Comparison of ENCODE assay signal across 9 cellular contexts in genomic region chr3:109081746-109082510, GRCh38. TPM values are rescaled to one million over a fixed set of nuclear protein-coding genes. Genes with fewer than 3 reads are reported as not detected.
DNase-seq lines count a peak whose midpoint lies in the region; ATAC-seq and TF ChIP-seq lines count a peak whose summit lies in the region.
"Had no signal": no experiment of that assay in that cellular context is flagged by ENCODE, and none has a peak within 500 bp of the region (broad histone marks: within the 10 kb centered on the region; RNA-seq: fewer than 3 reads in every experiment).

No MANE protein-coding gene starts in this region.

- intact Hi-C loops in HCT116 (cut with micrococcal nuclease), result loop anchor here (1.0 to 5.0 kb wide), 4 partner anchors 59 to 595 kb away; no protein-coding TSS in a partner anchor
- intact Hi-C loops in vagina (cut with DNase I), result no loop called here

- no TSS peak for BruUV-seq in HCT116 (replicated peaks; lab: Mats Ljungman, UMichigan)

- POLR2A ChIA-PET in HCT116 (lab: Charles Lee), result no interaction called here

- H3K36me3 Mint-ChIP-seq in activated naive CD4-positive, alpha-beta T cell treated with anti-CD3 and anti-CD28 coated beads, Interleukin-2, amount 10 ng/mL, durations not matched to agents 7 days and 5 days, result no peaks in the 10 kb centered on the region

- H2AFZ ChIP-seq in HCT116 (ENCODE audit: low read depth, low read length, poor library complexity, severe bottlenecking), result peak overlapping the region; percentile 95

- peaks cover 10% of the 10 kb centered on the region for H3K27me3 Mint-ChIP-seq in activated naive CD4-positive, alpha-beta T cell treated with anti-CD3 and anti-CD28 coated beads, Interleukin-2, amount 10 ng/mL, durations not matched to agents 7 days and 5 days

- H3K9me3 Mint-ChIP-seq in activated naive CD4-positive, alpha-beta T cell treated with anti-CD3 and anti-CD28 coated beads, Interleukin-2, amount 10 ng/mL, durations not matched to agents 7 days and 5 days, result peaks cover 2% of the 10 kb centered on the region

- CTCF ChIA-PET in HCT116 (lab: Charles Lee), result interaction anchor here (0.6 to 3.6 kb wide), 11 partner anchors 9 to 167 kb away, joined by 3 to 36 read pairs (median 4); no protein-coding TSS in a partner anchor
- CTCF ChIA-PET in activated naive CD4-positive, alpha-beta T cell treated with anti-CD3 and anti-CD28 coated beads, Interleukin-2, amount 10 ng/mL, durations not matched to agents 7 days and 5 days (lab: Charles Lee), result interaction anchor here (0.9 to 2.6 kb wide), 9 partner anchors 10 to 185 kb away, joined by 3 to 30 read pairs (median 4); no protein-coding TSS in a partner anchor

- H3K9me3 ChIP-seq in HCT116 (ENCODE audit: control insufficient read depth in 1 of 2, insufficient read depth in 1 of 2, low read depth in 1 of 2, low read length in 2 of 2), result no peaks in the 10 kb centered on the region
- H3K9me3 ChIP-seq in upper lobe of left lung, result no peaks in the 10 kb centered on the region
- H3K9me3 ChIP-seq in vagina, result no peaks in the 10 kb centered on the region

- no peaks in the 10 kb centered on the region for H3K79me2 ChIP-seq in HCT116 (ENCODE audit: insufficient read depth, low read length)

- H3K36me3 ChIP-seq in HCT116 (ENCODE audit: control insufficient read depth in 1 of 2, insufficient read depth in 2 of 2, low read length in 2 of 2) (no peaks in the 10 kb centered on the region), upper lobe of left lung (no peaks in the 10 kb centered on the region), vagina (no peaks in the 10 kb centered on the region)

- H3K9me2 ChIP-seq in HCT116 (ENCODE audit: insufficient read depth), result no peaks in the 10 kb centered on the region

- TF ChIP-seq CTCF in C4-2B (conservative IDR thresholded peaks at IDR 0.05) (peak; percentile 88), GM12865 (IDR thresholded peaks at IDR 0.05; ENCODE audit: insufficient read depth, low read depth, low read length, missing control alignments) (peak; percentile 80), HCT116 (IDR thresholded peaks at IDR 0.05 in 2 of 3, conservative IDR thresholded peaks at IDR 0.05 in 1 of 3; ENCODE audit: borderline replicate concordance in 1 of 3, insufficient read depth in 1 of 3, low read depth in 2 of 3, low read length in 2 of 3) (peak; percentile 59 to 90 (median 77); a peak in 5 of 6 replicates), upper lobe of left lung (IDR thresholded peaks at IDR 0.05) (peak in 4 of 6 experiments; percentile 18 to 37 (median 27)), vagina (IDR thresholded peaks at IDR 0.05) (no peak)

- TF ChIP-seq RAD21 in HCT116 (IDR thresholded peaks at IDR 0.05; ENCODE audit: low read depth), result peak; percentile 74

- H4K20me1 ChIP-seq in HCT116 (ENCODE audit: insufficient read depth), result no peaks in the 10 kb centered on the region

- TF ChIP-seq EP300 in upper lobe of left lung (IDR thresholded peaks at IDR 0.05), result no peak

- ATAC-seq in HCT116 (peak; percentile 91), upper lobe of left lung (ENCODE audit: low FRiP score in 2 of 2) (peak; percentile 59 to 73)

- H3K27me3 ChIP-seq in HCT116 (ENCODE audit: insufficient read depth, low read length), result no peaks in the 10 kb centered on the region
- no peaks in the 10 kb centered on the region for H3K27me3 ChIP-seq in upper lobe of left lung
- H3K27me3 ChIP-seq in vagina, result no peaks in the 10 kb centered on the region

- peak overlapping the region; percentile 39 for H3K4me2 ChIP-seq in HCT116 (ENCODE audit: low read length)

- WGBS in upper lobe of left lung, 2 donors, result 25 to 48% methylated on average over 4 to 6 of the region's 6 CpGs

- no peaks in the 10 kb centered on the region for H3K4me1 Mint-ChIP-seq in activated naive CD4-positive, alpha-beta T cell treated with anti-CD3 and anti-CD28 coated beads, Interleukin-2, amount 10 ng/mL, durations not matched to agents 7 days and 5 days

- no peak overlapping the region for H3K27ac ChIP-seq in C4-2B
- H3K27ac ChIP-seq in HCT116 (ENCODE audit: low read depth, low read length), result no peak overlapping the region
- H3K27ac ChIP-seq in upper lobe of left lung, result no peak overlapping the region
- H3K27ac ChIP-seq in vagina, result no peak overlapping the region

- H3K9ac ChIP-seq in HCT116 (ENCODE audit: low read length), result no peak overlapping the region

- no peak overlapping the region for H3K4me3 Mint-ChIP-seq in activated naive CD4-positive, alpha-beta T cell treated with anti-CD3 and anti-CD28 coated beads, Interleukin-2, amount 10 ng/mL, durations not matched to agents 7 days and 5 days

- no peak overlapping the region; the same call in 1 of the 2 replicates for H3K4me3 ChIP-seq in GM12865 (ENCODE audit: low read depth, low read length)
- H3K4me3 ChIP-seq in HCT116 (replicated peaks in 1 of 2; ENCODE audit: low read depth in 1 of 2, low read length in 2 of 2), result no peak overlapping the region
- no peak overlapping the region for H3K4me3 ChIP-seq in upper lobe of left lung
- H3K4me3 ChIP-seq in vagina, result no peak overlapping the region

- no peaks in the 10 kb centered on the region; a peak in 1 of 4 replicates for H3K4me1 ChIP-seq in HCT116 (ENCODE audit: control insufficient read depth in 1 of 2, insufficient read depth in 2 of 2, low read length in 2 of 2)
- no peaks in the 10 kb centered on the region for H3K4me1 ChIP-seq in upper lobe of left lung
- H3K4me1 ChIP-seq in vagina, result no peaks in the 10 kb centered on the region

- peak; percentile 89 for DNase-seq in GM12865 (ENCODE audit: low read depth)
- peak; percentile 48 for DNase-seq in HCT116 (ENCODE audit: low read depth, low spot score)
- peak; percentile 2 for DNase-seq in LHCN-M2 (ENCODE audit: low read depth)
- peak; percentile 48 for DNase-seq in activated naive CD4-positive, alpha-beta T cell treated with anti-CD3 and anti-CD28 coated beads, Interleukin-2, amount 10 ng/mL, durations not matched to agents 7 days and 5 days
- DNase-seq in iPS-NIHi7 (ENCODE audit: extremely low spot score), result peak; percentile 77
- DNase-seq in upper lobe of left lung, result peak in 1 of 2 donors; percentile 29
- DNase-seq in vagina (ENCODE audit: extremely low spot score in 2 of 2), result no peak

- H3K27ac Mint-ChIP-seq in activated naive CD4-positive, alpha-beta T cell treated with anti-CD3 and anti-CD28 coated beads, Interleukin-2, amount 10 ng/mL, durations not matched to agents 7 days and 5 days, result no peak overlapping the region

- TF ChIP-seq POLR2A in HCT116 (IDR thresholded peaks at IDR 0.05; ENCODE audit: borderline replicate concordance, extremely low read depth, insufficient read depth, insufficient read length) (no peak), upper lobe of left lung (IDR thresholded peaks at IDR 0.05) (no peak), vagina (IDR thresholded peaks at IDR 0.05) (no peak)

- RAD21 ChIA-PET in HCT116 (lab: Charles Lee; ENCODE audit: low non-redundant PET in 1 of 2, low total read pairs in 2 of 2, uncharacterized antibody in 2 of 2, unreplicated experiment in 2 of 2), result interaction anchor here (0.6 to 1.0 kb wide), 5 partner anchors 39 to 593 kb away, joined by 3 to 5 read pairs (median 3); no protein-coding TSS in a partner anchor

TF ChIP-seq in HCT116, 20 proteins besides CTCF, POLR2A, EP300 and RAD21:
- TF ChIP-seq SP1 (IDR thresholded peaks at IDR 0.05; ENCODE audit: low read depth) (no peak), EZH2 (IDR thresholded peaks at IDR 0.05) (no peak), CEBPB (IDR thresholded peaks at IDR 0.05; ENCODE audit: low read depth) (no peak), REST (IDR thresholded peaks at IDR 0.05; ENCODE audit: low read depth) (no peak), EZH2phosphoT487 (IDR thresholded peaks at IDR 0.05; ENCODE audit: borderline replicate concordance) (no peak), ELF1 (IDR thresholded peaks at IDR 0.05; ENCODE audit: borderline replicate concordance, low read depth) (no peak), SIN3A (IDR thresholded peaks at IDR 0.05; ENCODE audit: low read depth) (no peak), JUND (IDR thresholded peaks at IDR 0.05) (no peak), SRF (IDR thresholded peaks at IDR 0.05; ENCODE audit: low read depth) (no peak), CBX3 (IDR thresholded peaks at IDR 0.05; ENCODE audit: low read depth) (no peak), ZFX (IDR thresholded peaks at IDR 0.05) (no peak), TCF7L2 (IDR thresholded peaks at IDR 0.05; ENCODE audit: borderline replicate concordance, extremely low read depth, insufficient read depth, insufficient read length) (no peak), MAX (IDR thresholded peaks at IDR 0.05) (no peak)

RNA-seq across cellular contexts. Expression of gene MORC1, which starts 36.0 kb away (rescaled TPM):
- total RNA-seq in HCT116 (2021; ENCODE audit: unreplicated experiment) (not detected), LHCN-M2 (2014; rRNA removed) (not detected in 2 replicates), upper lobe of left lung (under 1 TPM in 1 of 6 donors, not detected in 5; 0.15 TPM), vagina (not detected)
- not detected in 2 replicates for polyA plus RNA-seq in HCT116 (2012)
- polyA plus RNA-seq in LHCN-M2 (2012), result not detected

RNA-seq across cellular contexts. Expression of gene C3orf85, which starts 54.6 kb away (rescaled TPM):
- total RNA-seq in HCT116 (2021; ENCODE audit: unreplicated experiment) (not detected), LHCN-M2 (2014; rRNA removed) (not detected in 2 replicates), upper lobe of left lung (not detected), vagina (not detected)
- polyA plus RNA-seq in HCT116 (2012), result not detected in 2 replicates
- not detected for polyA plus RNA-seq in LHCN-M2 (2012)
- polyA plus RNA-seq: adipose tissue had no signal

Comparison
In these comparisons a context has a peak if more than half of its experiments do, and no peak if none do; other contexts are left out.
1. CTCF ChIP-seq: peak in C4-2B (single experiment), GM12865 (single experiment), HCT116 (3 of 3) and upper lobe of left lung (4 of 6); none in vagina (0 of 3).
2. DNase-seq: peak in GM12865 (single experiment), HCT116 (single experiment), LHCN-M2 (single experiment), activated naive CD4-positive, alpha-beta T cell treated with anti-CD3 and anti-CD28 coated beads, Interleukin-2, amount 10 ng/mL, durations not matched to agents 7 days and 5 days (single experiment) and iPS-NIHi7 (single experiment); none in vagina (0 of 2).